Comparison of ENCODE assay signal across 26 cellular contexts in the genomic region with DNA sequence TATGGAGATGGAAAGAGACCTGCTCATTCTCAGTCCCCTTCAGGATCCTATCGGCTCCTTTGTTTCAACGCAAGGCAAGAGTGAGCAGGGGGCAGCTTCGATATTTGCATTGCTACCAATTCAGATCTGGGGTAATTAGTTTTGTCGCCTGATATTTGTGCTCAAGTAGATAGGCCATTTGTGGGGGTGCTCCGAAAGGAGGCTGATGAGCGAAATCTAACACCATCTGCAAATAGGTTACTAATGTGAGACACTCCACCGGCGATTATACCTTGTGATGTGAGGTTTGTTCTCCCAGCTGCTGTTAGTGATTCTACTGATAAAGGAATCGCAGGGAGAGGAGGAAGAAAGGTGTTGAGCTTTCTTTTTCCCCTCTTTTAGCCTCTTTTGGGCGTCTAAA. TPM values are rescaled to one million over a fixed set of nuclear protein-coding genes. Genes with fewer than 3 reads are reported as not detected.
A peak's percentile ranks its signal among the peaks of the same experiment; 100 is the strongest.
DNase-seq lines count a peak whose midpoint lies in the region; ATAC-seq lines count a peak whose summit lies in the region.
"Had no signal": no experiment of that assay in that cellular context is flagged by ENCODE, and none has a peak within 500 bp of the region (broad histone marks: within the 10 kb centered on the region; RNA-seq: fewer than 3 reads in every experiment).

No MANE protein-coding gene starts in this region.

- no peak overlapping the region for H3K4me3 ChIP-seq in HUES48 (ENCODE audit: low read depth, low read length)
- peak overlapping the region; percentile 8; the same call in 1 of the 2 replicates for H3K4me3 ChIP-seq in iPS-20b (ENCODE audit: low read length)
- no peak overlapping the region for H3K4me3 ChIP-seq in MG63
- H3K4me3 ChIP-seq: BLaER1 treated with 17β-estradiol and CSF1 and Interleukin-3, amounts not matched to agents 10 nM and 100 nM; cardiac muscle cell; esophagus muscularis mucosa; left ventricle myocardium inferior; testis had no signal

- H3K4me1 ChIP-seq in HUES48 (ENCODE audit: control insufficient read depth, insufficient read depth, low read length) (peaks cover 42% of the 10 kb centered on the region), iPS-20b (ENCODE audit: insufficient read depth, low read length) (peaks cover 37% of the 10 kb centered on the region)
- H3K4me1 ChIP-seq: testis had no signal

- H3K9me3 ChIP-seq in HUES48 (ENCODE audit: control insufficient read depth, insufficient read depth, low read length): no peaks in the 10 kb centered on the region
- peaks cover 4% of the 10 kb centered on the region; the same call in 1 of the 2 replicates for H3K9me3 ChIP-seq in iPS-20b (ENCODE audit: insufficient read depth, low read depth, low read length)
- H3K9me3 ChIP-seq in MG63: no peaks in the 10 kb centered on the region
- H3K9me3 ChIP-seq: esophagus muscularis mucosa, testis had no signal

- peaks cover 1% of the 10 kb centered on the region; the same call in 1 of the 2 replicates for H3K36me3 ChIP-seq in HUES48 (ENCODE audit: control insufficient read depth, insufficient read depth, low read length)
- peaks cover 35% of the 10 kb centered on the region; the same call in 1 of the 2 replicates for H3K36me3 ChIP-seq in iPS-20b (ENCODE audit: insufficient read depth, low read depth, low read length)
- H3K36me3 ChIP-seq in MG63: no peaks in the 10 kb centered on the region
- H3K36me3 ChIP-seq: BLaER1 treated with 17β-estradiol and CSF1 and Interleukin-3, amounts not matched to agents 10 nM and 100 nM; cardiac muscle cell; esophagus muscularis mucosa; left ventricle myocardium inferior had no signal

- no peak for ATAC-seq in HG02610 (IDR thresholded peaks at IDR 0.05; ENCODE audit: unreplicated experiment)
- ATAC-seq: activated CD8-positive, alpha-beta T cell treated with anti-CD3 and anti-CD28 coated beads, Interleukin-2, amount 10 ng/mL, durations not matched to agents 7 days and 5 days; HepG2; naive thymus-derived CD4-positive, alpha-beta T cell; stimulated activated naive CD8-positive, alpha-beta T cell treated with anti-CD3 and anti-CD28 coated beads, Interleukin-15, Interleukin-2, amounts not matched to agents 100 U/mL and 50 U/mL, for 24 hours had no signal

- DNase-seq in NCI-H1105 treated with DMSO at 0.1 percent for 48 hours (lab: John Stamatoyannopoulos, UW) (peak; percentile 83), NCI-H748 treated with DMSO at 0.1 percent for 48 hours (lab: John Stamatoyannopoulos, UW) (peak; percentile 89), NCI-H1694 (lab: John Stamatoyannopoulos, UW) (no peak), MG63 (no peak)
- DNase-seq: activated CD4-positive, CD25-positive, alpha-beta regulatory T cell treated with anti-CD3 and anti-CD28 coated beads, Interleukin-2, amount 50 U/mL, for 72 hours; activated CD8-positive, alpha-beta T cell treated with anti-CD3 and anti-CD28 coated beads, Interleukin-2, amount 10 ng/mL, durations not matched to agents 7 days and 5 days; aorta; COR-L47; DND-41; foreskin melanocyte; Karpas-422; left ventricle myocardium inferior; naive thymus-derived CD4-positive, alpha-beta T cell; NCI-H2029 treated with DMSO at 0.1 percent for 48 hours; NCI-H510A treated with DMSO at 0.1 percent for 48 hours; RPMI8226; stimulated activated naive CD8-positive, alpha-beta T cell treated with anti-CD3 and anti-CD28 coated beads, Interleukin-15, Interleukin-2, amounts not matched to agents 100 U/mL and 50 U/mL, for 24 hours; testis had no signal

- H3K27me3 ChIP-seq in HUES48 (ENCODE audit: control insufficient read depth, insufficient read depth, low read length) (no peaks in the 10 kb centered on the region), iPS-20b (ENCODE audit: insufficient read depth, low read length) (no peaks in the 10 kb centered on the region), MG63 (no peaks in the 10 kb centered on the region)
- H3K27me3 ChIP-seq: BLaER1 treated with 17β-estradiol and CSF1 and Interleukin-3, amounts not matched to agents 10 nM and 100 nM; cardiac muscle cell; testis had no signal

- H3K27ac ChIP-seq in HUES48 (ENCODE audit: low read depth, low read length): peak overlapping the region; percentile 88
- peak overlapping the region; percentile 18 for H3K27ac ChIP-seq in iPS-20b (ENCODE audit: low read length)
- H3K27ac ChIP-seq: BLaER1 treated with 17β-estradiol and CSF1 and Interleukin-3, amounts not matched to agents 10 nM and 100 nM; cardiac muscle cell; esophagus muscularis mucosa; left ventricle myocardium inferior; testis had no signal

- peak overlapping the region; percentile 32 for H3K9ac ChIP-seq in HUES48 (ENCODE audit: low read depth, low read length)
- peak overlapping the region; percentile 1; the same call in 1 of the 2 replicates for H3K9ac ChIP-seq in iPS-20b (ENCODE audit: low read depth, low read length)
- H3K9ac ChIP-seq: BLaER1 treated with 17β-estradiol and CSF1 and Interleukin-3, amounts not matched to agents 10 nM and 100 nM had no signal

RNA-seq across cellular contexts. Expression of a gene that starts 31.5 kb away (rescaled TPM):
- total RNA-seq in MG63 (2014; rRNA removed; shearing (Covaris generic); ENCODE audit: low replicate concordance): 0.42 and 1.1 TPM in 2 replicates
- total RNA-seq: activated CD8-positive, alpha-beta T cell treated with anti-CD3 and anti-CD28 coated beads, Interleukin-2, amount 10 ng/mL, durations not matched to agents 7 days and 5 days; T-helper 1 cell treated with Interleukin-12 subunit alpha and Interleukin-12 subunit beta and Interleukin-4 antibody, amounts not matched to agents 30 ng/mL and 1 ng/mL, for 36 hours had no signal

Comparison
In these comparisons a context has a peak if more than half of its experiments do, and no peak if none do; other contexts are left out.
1. DNase-seq: peak in NCI-H1105 treated with DMSO at 0.1 percent for 48 hours (single experiment) and NCI-H748 treated with DMSO at 0.1 percent for 48 hours (single experiment); none in NCI-H1694 (single experiment) and MG63 (single experiment).